In the genomic region with DNA sequence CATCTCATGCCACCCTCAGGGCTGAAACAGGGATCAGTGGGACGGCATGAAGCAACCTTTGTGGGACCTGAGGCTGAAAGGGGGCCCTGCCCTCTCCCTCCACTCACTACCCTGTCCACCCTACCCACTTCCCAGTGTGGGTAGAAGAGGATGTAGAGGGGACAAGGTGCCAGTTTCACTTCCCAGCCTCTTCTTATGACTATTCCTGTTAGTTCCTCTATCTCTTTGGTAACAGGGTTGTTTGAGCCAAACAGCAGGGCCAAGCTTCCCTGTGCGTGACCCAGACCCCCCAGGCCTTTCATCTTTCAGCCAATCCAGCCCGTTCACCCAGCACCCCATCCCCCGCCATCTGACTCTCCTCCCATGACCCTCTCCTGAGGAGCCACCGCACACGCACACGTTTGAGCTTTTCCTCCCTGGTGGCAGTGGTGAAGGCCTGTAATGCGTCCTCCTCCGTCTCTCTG, we compare ENCODE assay signal across 10 cellular contexts.
DNase-seq lines count a peak whose midpoint lies in the region; ATAC-seq and TF ChIP-seq lines count a peak whose summit lies in the region.
"Had no signal": no experiment of that assay in that cellular context is flagged by ENCODE, and none has a peak within 500 bp of the region (broad histone marks: within the 10 kb centered on the region; RNA-seq: fewer than 3 reads in every experiment).

No MANE protein-coding gene starts in this region.

- no peaks in the 10 kb centered on the region for H3K9me3 Mint-ChIP-seq in CD8-positive, alpha-beta memory T cell
- H3K9me3 Mint-ChIP-seq in glutamatergic neuron (ENCODE audit: unreplicated experiment) (peaks cover 7% of the 10 kb centered on the region), progenitor cell of endocrine pancreas (ENCODE audit: low read depth) (no peaks in the 10 kb centered on the region)
- no peaks in the 10 kb centered on the region for H3K9me3 Mint-ChIP-seq in activated CD8-positive, alpha-beta memory T cell treated with anti-CD3 and anti-CD28 coated beads, Interleukin-2, amount 10 ng/mL, durations not matched to agents 7 days and 5 days (ENCODE audit: low read depth)

- H3K4me1 ChIP-seq in CD8-positive, alpha-beta memory T cell (ENCODE audit: insufficient read depth, low read length): peaks cover 32% of the 10 kb centered on the region
- peaks cover 75% of the 10 kb centered on the region for H3K4me1 ChIP-seq in SJSA1 (replicated peaks)

- CTCF ChIA-PET in CD8-positive, alpha-beta memory T cell (lab: Charles Lee): no interaction called here
- CTCF ChIA-PET in activated CD8-positive, alpha-beta memory T cell treated with anti-CD3 and anti-CD28 coated beads, Interleukin-2, amount 10 ng/mL, durations not matched to agents 7 days and 5 days (lab: Charles Lee): no interaction called here

- peak in 1 of 5 donors; percentile 6 for DNase-seq in CD8-positive, alpha-beta memory T cell
- DNase-seq in SJSA1 (ENCODE audit: low read depth in 1 of 2, low spot score in 2 of 2) (no peak), glutamatergic neuron (no peak), progenitor cell of endocrine pancreas (ENCODE audit: low spot score, unreplicated experiment) (no peak), NCI-H774 (lab: John Stamatoyannopoulos, UW) (no peak), OCI-M1 (lab: John Stamatoyannopoulos, UW) (no peak)
- no peak for DNase-seq in activated CD8-positive, alpha-beta memory T cell treated with anti-CD3 and anti-CD28 coated beads, Interleukin-2, amount 10 ng/mL, durations not matched to agents 7 days and 5 days
- DNase-seq: NCI-H748 treated with DMSO at 0.1 percent for 48 hours; stimulated activated naive CD8-positive, alpha-beta T cell treated with anti-CD3 and anti-CD28 coated beads, Interleukin-15, Interleukin-2, amounts not matched to agents 100 U/mL and 50 U/mL, for 24 hours had no signal

- H3K27ac Mint-ChIP-seq in CD8-positive, alpha-beta memory T cell: peak overlapping the region in 7 of 8 donors; percentile 30 to 94 (median 55)
- H3K27ac Mint-ChIP-seq in glutamatergic neuron (ENCODE audit: unreplicated experiment) (peak overlapping the region; percentile 77), progenitor cell of endocrine pancreas (peak overlapping the region; percentile 7)
- no peak overlapping the region for H3K27ac Mint-ChIP-seq in activated CD8-positive, alpha-beta memory T cell treated with anti-CD3 and anti-CD28 coated beads, Interleukin-2, amount 10 ng/mL, durations not matched to agents 7 days and 5 days

- H3K4me3 Mint-ChIP-seq in CD8-positive, alpha-beta memory T cell: no peak overlapping the region
- H3K4me3 Mint-ChIP-seq in glutamatergic neuron (ENCODE audit: unreplicated experiment) (peak overlapping the region; percentile 72), progenitor cell of endocrine pancreas (ENCODE audit: low read depth) (no peak overlapping the region)
- no peak overlapping the region for H3K4me3 Mint-ChIP-seq in activated CD8-positive, alpha-beta memory T cell treated with anti-CD3 and anti-CD28 coated beads, Interleukin-2, amount 10 ng/mL, durations not matched to agents 7 days and 5 days

- H3K36me3 Mint-ChIP-seq in CD8-positive, alpha-beta memory T cell: peaks cover 0 to 47% (median 12%) of the 10 kb centered on the region in 3 donors
- peaks cover 1% of the 10 kb centered on the region for H3K36me3 Mint-ChIP-seq in glutamatergic neuron (ENCODE audit: unreplicated experiment)
- peaks cover under 1% of the 10 kb centered on the region for H3K36me3 Mint-ChIP-seq in progenitor cell of endocrine pancreas (ENCODE audit: insufficient read depth)
- H3K36me3 Mint-ChIP-seq in activated CD8-positive, alpha-beta memory T cell treated with anti-CD3 and anti-CD28 coated beads, Interleukin-2, amount 10 ng/mL, durations not matched to agents 7 days and 5 days: peaks cover 2% of the 10 kb centered on the region

- TF ChIP-seq CTCF in glutamatergic neuron (IDR thresholded peaks at IDR 0.05; ENCODE audit: partially characterized antibody, unreplicated experiment) (no peak), progenitor cell of endocrine pancreas (IDR thresholded peaks at IDR 0.05; ENCODE audit: unreplicated experiment) (no peak)

- POLR2A ChIA-PET in CD8-positive, alpha-beta memory T cell (lab: Charles Lee): no interaction called here

- no peak overlapping the region for H3K27ac ChIP-seq in CD8-positive, alpha-beta memory T cell (ENCODE audit: low read depth, low read length)
- H3K27ac ChIP-seq in SJSA1: peak overlapping the region; percentile 86

- ATAC-seq in activated CD8-positive, alpha-beta memory T cell treated with anti-CD3 and anti-CD28 coated beads, Interleukin-2, amount 10 ng/mL, durations not matched to agents 7 days and 5 days: no peak
- no peak for ATAC-seq in GM21367 (IDR thresholded peaks at IDR 0.05; ENCODE audit: unreplicated experiment)
- ATAC-seq: stimulated activated naive CD8-positive, alpha-beta T cell treated with anti-CD3 and anti-CD28 coated beads, Interleukin-15, Interleukin-2, amounts not matched to agents 100 U/mL and 50 U/mL, for 24 hours had no signal

- no peaks in the 10 kb centered on the region for H3K9me3 ChIP-seq in CD8-positive, alpha-beta memory T cell (ENCODE audit: low read length)
- no peaks in the 10 kb centered on the region for H3K9me3 ChIP-seq in SJSA1 (replicated peaks)

- H3K27me3 Mint-ChIP-seq in CD8-positive, alpha-beta memory T cell: no peaks in the 10 kb centered on the region
- peaks cover 9% of the 10 kb centered on the region for H3K27me3 Mint-ChIP-seq in glutamatergic neuron (ENCODE audit: unreplicated experiment)
- no peaks in the 10 kb centered on the region for H3K27me3 Mint-ChIP-seq in progenitor cell of endocrine pancreas
- no peaks in the 10 kb centered on the region for H3K27me3 Mint-ChIP-seq in activated CD8-positive, alpha-beta memory T cell treated with anti-CD3 and anti-CD28 coated beads, Interleukin-2, amount 10 ng/mL, durations not matched to agents 7 days and 5 days

- H3K4me1 Mint-ChIP-seq in CD8-positive, alpha-beta memory T cell: peaks cover 26 to 44% (median 44%) of the 10 kb centered on the region in 3 donors
- H3K4me1 Mint-ChIP-seq in glutamatergic neuron (ENCODE audit: low read depth, unreplicated experiment) (peaks cover 20% of the 10 kb centered on the region), progenitor cell of endocrine pancreas (ENCODE audit: low read depth) (peaks cover 17% of the 10 kb centered on the region)
- H3K4me1 Mint-ChIP-seq in activated CD8-positive, alpha-beta memory T cell treated with anti-CD3 and anti-CD28 coated beads, Interleukin-2, amount 10 ng/mL, durations not matched to agents 7 days and 5 days: peaks cover 30% of the 10 kb centered on the region

- H3K36me3 ChIP-seq in CD8-positive, alpha-beta memory T cell (ENCODE audit: insufficient read depth, low read length): no peaks in the 10 kb centered on the region
- H3K36me3 ChIP-seq in SJSA1: peaks cover 26% of the 10 kb centered on the region

- no peak overlapping the region for H3K4me3 ChIP-seq in CD8-positive, alpha-beta memory T cell (ENCODE audit: low read length)
- H3K4me3 ChIP-seq in SJSA1: no peak overlapping the region

- no peaks in the 10 kb centered on the region for H3K27me3 ChIP-seq in CD8-positive, alpha-beta memory T cell (ENCODE audit: insufficient read depth, low read length, poor library complexity, severe bottlenecking)
- no peaks in the 10 kb centered on the region for H3K27me3 ChIP-seq in SJSA1 (replicated peaks)
